ENCODE assay signal across 8 cellular contexts in the genomic region with DNA sequence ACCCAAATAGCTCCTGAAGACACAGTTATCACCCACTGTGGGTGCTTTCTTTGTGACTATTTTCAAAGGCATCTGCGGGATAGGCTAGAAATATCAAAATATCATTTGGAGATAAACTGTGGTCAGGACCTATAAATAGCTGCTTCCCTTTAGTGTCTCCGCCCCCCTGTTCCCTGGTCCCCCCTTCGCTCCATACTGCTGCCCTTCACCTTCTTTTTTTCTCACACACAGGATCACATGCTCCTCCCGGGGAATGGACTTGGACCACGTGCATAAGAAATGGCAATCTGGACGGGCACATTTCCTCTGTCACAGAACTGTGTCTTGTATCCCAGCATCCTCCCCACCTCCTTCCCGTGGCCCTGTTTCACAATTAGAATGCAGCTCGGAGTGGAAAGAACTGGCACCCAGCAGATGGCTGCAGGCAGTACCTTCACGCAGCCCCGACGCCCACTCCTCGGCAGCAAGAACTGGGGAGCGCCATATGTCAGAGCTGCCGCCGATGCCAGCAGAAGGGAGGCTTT.
DNase-seq lines count a peak whose midpoint lies in the region; ATAC-seq and TF ChIP-seq lines count a peak whose summit lies in the region.

No MANE protein-coding gene starts in this region.

- no peak overlapping the region for H3K14ac ChIP-seq in neuronal stem cell (ENCODE audit: low read length)

- no peaks in the 10 kb centered on the region for H3K9me3 ChIP-seq in breast epithelium
- H3K9me3 ChIP-seq in neuronal stem cell (replicated peaks in 1 of 2; ENCODE audit: control insufficient read depth in 2 of 2, insufficient read depth in 1 of 2, low read depth in 1 of 2, low read length in 2 of 2): no peaks in the 10 kb centered on the region
- no peaks in the 10 kb centered on the region for H3K9me3 ChIP-seq in prostate gland

- no peaks in the 10 kb centered on the region for H3K4me1 ChIP-seq in breast epithelium
- peaks cover 0 to 2% of the 10 kb centered on the region in 2 donors for H3K4me1 ChIP-seq in neuronal stem cell (ENCODE audit: control insufficient read depth in 2 of 2, insufficient read depth in 1 of 2, low read depth in 1 of 2, low read length in 2 of 2)
- H3K4me1 ChIP-seq in prostate gland (replicated peaks): no peaks in the 10 kb centered on the region

- no peaks in the 10 kb centered on the region for H3K36me3 ChIP-seq in breast epithelium
- H3K36me3 ChIP-seq in neuronal stem cell (replicated peaks in 1 of 2; ENCODE audit: control insufficient read depth in 2 of 2, insufficient read depth in 2 of 2, low read length in 2 of 2): no peaks in the 10 kb centered on the region
- no peaks in the 10 kb centered on the region for H3K36me3 ChIP-seq in prostate gland

- H3K9ac ChIP-seq in neuronal stem cell (ENCODE audit: low read depth, low read length, poor library complexity): no peak overlapping the region

- H3K27ac ChIP-seq in breast epithelium: no peak overlapping the region
- H3K27ac ChIP-seq in neuronal stem cell (replicated peaks; ENCODE audit: low read length): no peak overlapping the region
- H3K27ac ChIP-seq in prostate gland: no peak overlapping the region

- H4K91ac ChIP-seq in neuronal stem cell (ENCODE audit: low read depth, low read length, poor library complexity): no peak overlapping the region

- intact Hi-C loops in breast epithelium (cut with DNase I; ENCODE audit: low total_unique reads): no loop called here
- intact Hi-C loops in prostate gland (cut with DNase I): loop anchor here (5.0 to 10.0 kb wide), 3 partner anchors 134 to 614 kb away; a partner anchor contains a TSS

- H3K4me3 ChIP-seq in breast epithelium (peak overlapping the region in 2 of 3 donors; percentile 31 to 52), neuronal stem cell (ENCODE audit: low read length in 2 of 2) (no peak overlapping the region), prostate gland (peak overlapping the region in 1 of 2 donors; percentile 12)

- H3K79me1 ChIP-seq in neuronal stem cell (ENCODE audit: low read depth, low read length): no peaks in the 10 kb centered on the region

- H3K18ac ChIP-seq in neuronal stem cell (ENCODE audit: low read length): peak overlapping the region; percentile 65

- no peak for ATAC-seq in GM19328 (IDR thresholded peaks at IDR 0.05; ENCODE audit: unreplicated experiment)
- no peak for ATAC-seq in GM21367 (IDR thresholded peaks at IDR 0.05; ENCODE audit: unreplicated experiment)

- TF ChIP-seq POLR2A in breast epithelium (IDR thresholded peaks at IDR 0.05): no peak
- no peak for TF ChIP-seq POLR2A in prostate gland (IDR thresholded peaks at IDR 0.05)

- H3K23ac ChIP-seq in neuronal stem cell (ENCODE audit: low read depth, low read length, poor library complexity): no peak overlapping the region

- DNase-seq in CD1c-positive myeloid dendritic cell (ENCODE audit: extremely low spot score) (peak; percentile 63), MV-4-11 (lab: John Stamatoyannopoulos, UW) (peak; percentile 29), breast epithelium (ENCODE audit: low spot score in 2 of 2) (peak in 1 of 2 donors; percentile 45), neuronal stem cell (ENCODE audit: low spot score) (no peak), prostate gland (ENCODE audit: low spot score) (no peak), NCI-H1436 treated with DMSO at 0.1 percent for 48 hours (lab: John Stamatoyannopoulos, UW) (no peak)

- no peak overlapping the region for H3K4ac ChIP-seq in neuronal stem cell (ENCODE audit: low read length)

- no peaks in the 10 kb centered on the region for H3K27me3 ChIP-seq in breast epithelium
- H3K27me3 ChIP-seq in neuronal stem cell (ENCODE audit: control insufficient read depth in 3 of 3, insufficient read depth in 3 of 3, low read depth in 1 of 3, low read length in 3 of 3): no peaks in the 10 kb centered on the region
- no peaks in the 10 kb centered on the region for H3K27me3 ChIP-seq in prostate gland (replicated peaks; ENCODE audit: insufficient read depth)

- no peak overlapping the region for H3K4me2 ChIP-seq in neuronal stem cell (ENCODE audit: insufficient read depth, low read length, poor library complexity, severe bottlenecking)

- H2AFZ ChIP-seq in neuronal stem cell (ENCODE audit: low read length): no peak overlapping the region

- H4K8ac ChIP-seq in neuronal stem cell (ENCODE audit: low read depth, low read length): no peak overlapping the region

- H2BK15ac ChIP-seq in neuronal stem cell (ENCODE audit: low read length): no peak overlapping the region

- H2BK120ac ChIP-seq in neuronal stem cell (ENCODE audit: low read depth, low read length): no peak overlapping the region

- no peak for TF ChIP-seq CTCF in breast epithelium (IDR thresholded peaks at IDR 0.05)
- TF ChIP-seq CTCF in prostate gland (IDR thresholded peaks at IDR 0.05): no peak

- H2BK5ac ChIP-seq in neuronal stem cell (ENCODE audit: low read length): no peak overlapping the region

- no CpG with 5 or more reads among the region's 15 CpGs for WGBS in neuronal stem cell (ENCODE audit: extremely low coverage in 2 of 2, insufficient read length in 2 of 2, insufficient replicate concordance in 1 of 2), 2 donors
- WGBS in prostate gland: 9% methylated on average over 15 of the region's 15 CpGs

- no peak overlapping the region for H2BK12ac ChIP-seq in neuronal stem cell (ENCODE audit: low read length)

- H2AK5ac ChIP-seq in neuronal stem cell (ENCODE audit: low read depth, low read length): no peak overlapping the region

Comparison
In these comparisons a context has a peak if more than half of its experiments do, and no peak if none do; other contexts are left out.
1. DNase-seq: peak in CD1c-positive myeloid dendritic cell (single experiment) and MV-4-11 (single experiment); none in neuronal stem cell (single experiment), prostate gland (single experiment) and NCI-H1436 treated with DMSO at 0.1 percent for 48 hours (single experiment).
2. H3K4me3 ChIP-seq: peak in breast epithelium (2 of 3); none in neuronal stem cell (0 of 2).